In the genomic region with DNA sequence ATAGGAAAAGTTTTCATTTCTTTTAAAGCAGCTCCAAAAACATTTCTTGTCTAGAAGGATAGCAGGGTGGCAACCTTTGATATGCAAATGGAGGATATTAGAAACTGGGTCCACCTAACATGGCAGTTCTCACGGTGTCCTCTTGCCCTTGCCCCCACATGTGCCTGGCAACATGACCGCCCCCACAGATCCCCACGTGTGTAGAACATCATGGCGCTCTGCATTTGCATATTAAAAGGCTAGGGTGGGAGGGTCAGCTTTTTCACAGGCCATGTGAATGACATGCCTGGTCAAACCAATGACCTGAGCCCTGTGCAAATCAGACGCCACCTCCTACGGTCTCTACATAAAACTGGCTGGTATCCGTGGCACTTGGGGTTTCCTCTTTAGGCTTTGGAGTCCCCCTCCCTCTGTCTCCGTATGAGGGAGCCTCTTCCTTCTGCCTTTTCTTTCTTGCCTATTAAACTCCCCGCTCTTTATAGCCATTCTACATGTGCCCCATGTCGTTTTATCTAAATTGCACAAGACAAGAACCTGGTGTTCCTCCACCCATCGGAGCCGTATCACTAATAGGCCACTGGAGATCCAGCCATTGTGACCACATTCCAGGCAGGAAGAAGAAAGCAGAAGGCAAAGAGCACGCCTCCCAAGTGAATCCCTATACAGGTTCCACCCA, we compare ENCODE assay signal across 22 cellular contexts.
A peak's percentile ranks its signal among the peaks of the same experiment; 100 is the strongest.
DNase-seq lines count a peak whose midpoint lies in the region; ATAC-seq and TF ChIP-seq lines count a peak whose summit lies in the region.
"Had no signal": no experiment of that assay in that cellular context is flagged by ENCODE, and none has a peak within 500 bp of the region (broad histone marks: within the 10 kb centered on the region; RNA-seq: fewer than 3 reads in every experiment).

No MANE protein-coding gene starts in this region.

- CTCF ChIA-PET in WTC11 (lab: Charles Lee): interaction anchor here (1.2 kb wide), 2 partner anchors 9 to 12 kb away, joined by 3 read pairs; no protein-coding TSS in a partner anchor

- H3K27ac ChIP-seq in hepatocyte: peak overlapping the region; percentile 58
- H3K27ac ChIP-seq in SJCRH30: no peak overlapping the region
- H3K27ac ChIP-seq: 22Rv1, C4-2B, KMS-11 had no signal

- H3K27me3 ChIP-seq in hepatocyte (no peaks in the 10 kb centered on the region), SJCRH30 (no peaks in the 10 kb centered on the region; the same call in 1 of the 2 replicates)

- H4K20me1 ChIP-seq in hepatocyte (ENCODE audit: insufficient read depth, poor library complexity, severe bottlenecking): no peaks in the 10 kb centered on the region

- H3K4me1 ChIP-seq in hepatocyte (ENCODE audit: insufficient read depth) (peaks cover 5% of the 10 kb centered on the region), SJCRH30 (no peaks in the 10 kb centered on the region)

- H3K4me3 Mint-ChIP-seq in WTC11: no peak overlapping the region
- no peak overlapping the region for H3K4me3 Mint-ChIP-seq in stimulated activated naive B cell treated with anti-CD40 and anti-IgM and Interleukin-4, amounts not matched to agents 10 μg/mL and 1 μg/mL and 100 μg/mL, for 72 hours

- POLR2A ChIA-PET in WTC11 (lab: Charles Lee): no interaction called here

- H3K4me1 Mint-ChIP-seq in WTC11: peaks cover 14% of the 10 kb centered on the region
- H3K4me1 Mint-ChIP-seq in stimulated activated naive B cell treated with anti-CD40 and anti-IgM and Interleukin-4, amounts not matched to agents 10 μg/mL and 1 μg/mL and 100 μg/mL, for 72 hours: peaks cover 2 to 17% of the 10 kb centered on the region in 2 donors

- 81% methylated on average over 13 of the region's 13 CpGs for WGBS in hepatocyte (ENCODE audit: low lambda C conversion rate, missing lambda C conversion rate)

- H3K4me3 ChIP-seq in hepatocyte (no peak overlapping the region), SJCRH30 (no peak overlapping the region)

- H3K9me3 ChIP-seq in hepatocyte (ENCODE audit: low read depth): no peaks in the 10 kb centered on the region
- no peaks in the 10 kb centered on the region for H3K9me3 ChIP-seq in SJCRH30 (replicated peaks)

- H2AFZ ChIP-seq in hepatocyte: no peak overlapping the region

- H3K4me2 ChIP-seq in hepatocyte: peak overlapping the region; percentile 66
- H3K4me2 ChIP-seq: KMS-11 had no signal

- DNase-seq in activated CD8-positive, alpha-beta memory T cell treated with anti-CD3 and anti-CD28 coated beads for 24 hours: peak; percentile 33
- no peak for DNase-seq in activated CD8-positive, alpha-beta memory T cell treated with anti-CD3 and anti-CD28 coated beads, Interleukin-2, amount 50 U/mL, for 4 hours
- DNase-seq in WTC11 (ENCODE audit: low spot score): no peak
- DNase-seq in hepatocyte (ENCODE audit: low spot score): no peak
- DNase-seq in stimulated activated naive B cell treated with anti-CD40 and anti-IgM and Interleukin-4, amounts not matched to agents 10 μg/mL and 1 μg/mL and 100 μg/mL, for 72 hours: no peak
- DNase-seq in SJCRH30: no peak
- no peak for DNase-seq in anterior cingulate cortex (lab: John Stamatoyannopoulos, UW)
- DNase-seq in NCI-H1417 treated with DMSO at 0.1 percent for 48 hours (lab: John Stamatoyannopoulos, UW): no peak
- DNase-seq: AML-193, DMS79 treated with DMSO at 0.1 percent for 48 hours, NCI-H1417, NCI-H1930, NCI-H226, NCI-H524, NCI-H82, PC-3, RPMI8226, SHP77 treated with DMSO at 0.1 percent for 48 hours had no signal

- peaks cover 6% of the 10 kb centered on the region for H3K36me3 Mint-ChIP-seq in WTC11
- H3K36me3 Mint-ChIP-seq in stimulated activated naive B cell treated with anti-CD40 and anti-IgM and Interleukin-4, amounts not matched to agents 10 μg/mL and 1 μg/mL and 100 μg/mL, for 72 hours: no peaks in the 10 kb centered on the region

- peak; percentile 11; the same call in 1 of the 2 replicates for ATAC-seq in WTC11
- ATAC-seq in stimulated activated naive B cell treated with anti-CD40 and anti-IgM and Interleukin-4, amounts not matched to agents 10 μg/mL and 1 μg/mL and 100 μg/mL, for 72 hours (replicated peaks): peak; percentile 36 to 53
- ATAC-seq: HCT116, PC-3 had no signal

- peaks cover 6% of the 10 kb centered on the region for H3K9me3 Mint-ChIP-seq in WTC11
- no peaks in the 10 kb centered on the region for H3K9me3 Mint-ChIP-seq in stimulated activated naive B cell treated with anti-CD40 and anti-IgM and Interleukin-4, amounts not matched to agents 10 μg/mL and 1 μg/mL and 100 μg/mL, for 72 hours

- TF ChIP-seq CTCF in WTC11 (IDR thresholded peaks at IDR 0.05) (no peak), hepatocyte (IDR thresholded peaks at IDR 0.05; ENCODE audit: poor library complexity) (no peak)

- H3K36me3 ChIP-seq in hepatocyte (replicated peaks; ENCODE audit: insufficient read depth, low read depth) (no peaks in the 10 kb centered on the region), SJCRH30 (no peaks in the 10 kb centered on the region)

- H3K27me3 Mint-ChIP-seq in WTC11 (ENCODE audit: low read depth): peaks cover 9% of the 10 kb centered on the region; the same call in 1 of the 2 replicates
- peaks cover 0 to 4% of the 10 kb centered on the region in 2 donors for H3K27me3 Mint-ChIP-seq in stimulated activated naive B cell treated with anti-CD40 and anti-IgM and Interleukin-4, amounts not matched to agents 10 μg/mL and 1 μg/mL and 100 μg/mL, for 72 hours

- no peaks in the 10 kb centered on the region for H3K79me2 ChIP-seq in hepatocyte

- no peaks in the 10 kb centered on the region for H3K9me2 ChIP-seq in hepatocyte (replicated peaks; ENCODE audit: insufficient read depth)

- H3K27ac Mint-ChIP-seq in WTC11: no peak overlapping the region
- H3K27ac Mint-ChIP-seq in stimulated activated naive B cell treated with anti-CD40 and anti-IgM and Interleukin-4, amounts not matched to agents 10 μg/mL and 1 μg/mL and 100 μg/mL, for 72 hours: peak overlapping the region; percentile 52

TF ChIP-seq in WTC11, 78 proteins besides CTCF, POLR2A, EP300 and RAD21 (continues in another document):
- TF ChIP-seq, protein P1, sequence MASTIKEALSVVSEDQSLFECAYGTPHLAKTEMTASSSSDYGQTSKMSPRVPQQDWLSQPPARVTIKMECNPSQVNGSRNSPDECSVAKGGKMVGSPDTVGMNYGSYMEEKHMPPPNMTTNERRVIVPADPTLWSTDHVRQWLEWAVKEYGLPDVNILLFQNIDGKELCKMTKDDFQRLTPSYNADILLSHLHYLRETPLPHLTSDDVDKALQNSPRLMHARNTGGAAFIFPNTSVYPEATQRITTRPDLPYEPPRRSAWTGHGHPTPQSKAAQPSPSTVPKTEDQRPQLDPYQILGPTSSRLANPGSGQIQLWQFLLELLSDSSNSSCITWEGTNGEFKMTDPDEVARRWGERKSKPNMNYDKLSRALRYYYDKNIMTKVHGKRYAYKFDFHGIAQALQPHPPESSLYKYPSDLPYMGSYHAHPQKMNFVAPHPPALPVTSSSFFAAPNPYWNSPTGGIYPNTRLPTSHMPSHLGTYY (CRISPR knock-in tag; IDR thresholded peaks at IDR 0.05): no peak
- TF ChIP-seq GTF2I (CRISPR knock-in tag; conservative IDR thresholded peaks at IDR 0.05): no peak
- no peak for TF ChIP-seq JAZF1 (CRISPR knock-in tag; IDR thresholded peaks at IDR 0.05)
- no peak for TF ChIP-seq E2F1 (CRISPR knock-in tag; IDR thresholded peaks at IDR 0.05)
- no peak for TF ChIP-seq ZNF396 (CRISPR knock-in tag; IDR thresholded peaks at IDR 0.05; ENCODE audit: borderline replicate concordance)
- TF ChIP-seq, protein P2, sequence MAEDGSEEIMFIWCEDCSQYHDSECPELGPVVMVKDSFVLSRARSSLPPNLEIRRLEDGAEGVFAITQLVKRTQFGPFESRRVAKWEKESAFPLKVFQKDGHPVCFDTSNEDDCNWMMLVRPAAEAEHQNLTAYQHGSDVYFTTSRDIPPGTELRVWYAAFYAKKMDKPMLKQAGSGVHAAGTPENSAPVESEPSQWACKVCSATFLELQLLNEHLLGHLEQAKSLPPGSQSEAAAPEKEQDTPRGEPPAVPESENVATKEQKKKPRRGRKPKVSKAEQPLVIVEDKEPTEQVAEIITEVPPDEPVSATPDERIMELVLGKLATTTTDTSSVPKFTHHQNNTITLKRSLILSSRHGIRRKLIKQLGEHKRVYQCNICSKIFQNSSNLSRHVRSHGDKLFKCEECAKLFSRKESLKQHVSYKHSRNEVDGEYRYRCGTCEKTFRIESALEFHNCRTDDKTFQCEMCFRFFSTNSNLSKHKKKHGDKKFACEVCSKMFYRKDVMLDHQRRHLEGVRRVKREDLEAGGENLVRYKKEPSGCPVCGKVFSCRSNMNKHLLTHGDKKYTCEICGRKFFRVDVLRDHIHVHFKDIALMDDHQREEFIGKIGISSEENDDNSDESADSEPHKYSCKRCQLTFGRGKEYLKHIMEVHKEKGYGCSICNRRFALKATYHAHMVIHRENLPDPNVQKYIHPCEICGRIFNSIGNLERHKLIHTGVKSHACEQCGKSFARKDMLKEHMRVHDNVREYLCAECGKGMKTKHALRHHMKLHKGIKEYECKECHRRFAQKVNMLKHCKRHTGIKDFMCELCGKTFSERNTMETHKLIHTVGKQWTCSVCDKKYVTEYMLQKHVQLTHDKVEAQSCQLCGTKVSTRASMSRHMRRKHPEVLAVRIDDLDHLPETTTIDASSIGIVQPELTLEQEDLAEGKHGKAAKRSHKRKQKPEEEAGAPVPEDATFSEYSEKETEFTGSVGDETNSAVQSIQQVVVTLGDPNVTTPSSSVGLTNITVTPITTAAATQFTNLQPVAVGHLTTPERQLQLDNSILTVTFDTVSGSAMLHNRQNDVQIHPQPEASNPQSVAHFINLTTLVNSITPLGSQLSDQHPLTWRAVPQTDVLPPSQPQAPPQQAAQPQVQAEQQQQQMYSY (CRISPR knock-in tag; IDR thresholded peaks at IDR 0.05): no peak
